In the genomic region with DNA sequence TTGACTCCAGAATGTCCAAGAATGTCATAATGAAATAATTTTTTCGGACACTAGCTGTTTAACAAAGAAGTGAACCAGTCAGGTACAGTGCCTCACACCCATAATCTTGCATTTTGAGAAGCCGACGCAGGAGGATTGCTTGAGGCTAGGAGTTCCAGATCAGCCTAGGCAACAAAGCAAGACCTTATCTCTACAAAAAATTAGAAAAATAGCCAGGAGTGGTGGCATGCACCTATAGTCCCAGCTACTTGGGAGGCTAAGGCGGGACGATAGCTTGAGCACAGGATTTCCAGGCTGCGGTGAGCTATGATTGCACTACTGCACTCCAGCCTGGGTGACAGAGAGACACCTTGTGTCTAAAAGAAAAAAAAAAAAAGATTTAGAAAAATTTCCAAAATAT, we compare ENCODE assay signal across 23 cellular contexts.
DNase-seq lines count a peak whose midpoint lies in the region; TF ChIP-seq lines count a peak whose summit lies in the region.
"Had no signal": no experiment of that assay in that cellular context is flagged by ENCODE, and none has a peak within 500 bp of the region (broad histone marks: within the 10 kb centered on the region; RNA-seq: fewer than 3 reads in every experiment).

No MANE protein-coding gene starts in this region.

- no peak overlapping the region for H3K18ac ChIP-seq in mesendoderm (ENCODE audit: low read length)

- POLR2A ChIA-PET in Caco-2 (lab: Charles Lee) = no interaction called here

- TF ChIP-seq CTCF in Caco-2 (IDR thresholded peaks at IDR 0.05; ENCODE audit: insufficient read depth in 1 of 2, low read depth in 1 of 2, low read length in 1 of 2, severe bottlenecking in 1 of 2, unreplicated experiment in 1 of 2) (no peak), HFF-Myc (IDR thresholded peaks at IDR 0.05; ENCODE audit: low read depth, low read length, missing control alignments) (peak; percentile 2), progenitor cell of endocrine pancreas (IDR thresholded peaks at IDR 0.05; ENCODE audit: unreplicated experiment) (no peak), left ventricle myocardium inferior (IDR thresholded peaks at IDR 0.05; ENCODE audit: borderline replicate concordance) (no peak)

- no CpG with 5 or more reads among the region's 6 CpGs for WGBS in mesendoderm (ENCODE audit: extremely low coverage, insufficient coverage, low lambda C conversion rate)

- H2BK120ac ChIP-seq in mesendoderm (ENCODE audit: low read depth, low read length) = peak overlapping the region; percentile 82

- no peak overlapping the region for H3K4me2 ChIP-seq in mesendoderm (ENCODE audit: low read length)
- H3K4me2 ChIP-seq: A549 had no signal

- H3K79me1 ChIP-seq in mesendoderm (ENCODE audit: low read length) = no peaks in the 10 kb centered on the region

- H3K23ac ChIP-seq in mesendoderm (ENCODE audit: low read length) = no peak overlapping the region

- H3K56ac ChIP-seq in mesendoderm (ENCODE audit: low read length) = no peak overlapping the region

- H3K4me1 ChIP-seq in Caco-2 (peaks cover 27% of the 10 kb centered on the region), mesendoderm (ENCODE audit: control insufficient read depth, low read depth, low read length) (peaks cover 4% of the 10 kb centered on the region), left ventricle myocardium inferior (peaks cover 10% of the 10 kb centered on the region)
- H3K4me1 ChIP-seq: A549 had no signal

- H3K27me3 Mint-ChIP-seq in Caco-2 (ENCODE audit: insufficient read depth, unreplicated experiment) (no peaks in the 10 kb centered on the region), progenitor cell of endocrine pancreas (no peaks in the 10 kb centered on the region)

- H3K4ac ChIP-seq in mesendoderm (ENCODE audit: low read depth, low read length) = no peak overlapping the region

- H3K36me3 ChIP-seq in Caco-2 (ENCODE audit: control insufficient read depth, insufficient read depth, low read length) (no peaks in the 10 kb centered on the region), mesendoderm (ENCODE audit: control insufficient read depth, insufficient read depth, low read length) (no peaks in the 10 kb centered on the region), left ventricle myocardium inferior (no peaks in the 10 kb centered on the region)
- H3K36me3 ChIP-seq: BLaER1 treated with 17β-estradiol and CSF1 and Interleukin-3, amounts not matched to agents 10 nM and 100 nM had no signal

- no peaks in the 10 kb centered on the region for H3K79me2 ChIP-seq in mesendoderm (ENCODE audit: control insufficient read depth, insufficient read depth, low read length)

- no peak overlapping the region for H2BK5ac ChIP-seq in mesendoderm (ENCODE audit: low read length)

- no peak overlapping the region for H3K4me3 Mint-ChIP-seq in Caco-2 (ENCODE audit: unreplicated experiment)
- H3K4me3 Mint-ChIP-seq in progenitor cell of endocrine pancreas (ENCODE audit: low read depth) = no peak overlapping the region
- H3K4me3 Mint-ChIP-seq: B cell; CD4-positive, alpha-beta T cell; CD8-positive, alpha-beta T cell had no signal

- H3K4me1 Mint-ChIP-seq in Caco-2 (ENCODE audit: low read depth, unreplicated experiment) (peaks cover 43% of the 10 kb centered on the region), progenitor cell of endocrine pancreas (ENCODE audit: low read depth) (peaks cover 41% of the 10 kb centered on the region)
- H3K4me1 Mint-ChIP-seq: B cell had no signal

- H2BK15ac ChIP-seq in mesendoderm (replicated peaks; ENCODE audit: low read depth) = no peak overlapping the region

- H4K8ac ChIP-seq in mesendoderm (ENCODE audit: low read depth, low read length) = no peak overlapping the region

- BruUV-seq in Caco-2 (replicated peaks; lab: Mats Ljungman, UMichigan) = no TSS peak

- H3K27ac Mint-ChIP-seq in Caco-2 (ENCODE audit: unreplicated experiment) (peak overlapping the region; percentile 36), progenitor cell of endocrine pancreas (peak overlapping the region; percentile 47)
- H3K27ac Mint-ChIP-seq: B cell; CD4-positive, alpha-beta T cell; CD8-positive, alpha-beta T cell had no signal

- intact Hi-C loops in Caco-2 (cut with micrococcal nuclease; ENCODE audit: unreplicated experiment) = no loop called here
- intact Hi-C loops in left ventricle myocardium inferior (cut with micrococcal nuclease) = no loop called here

- no peak overlapping the region for H3K27ac ChIP-seq in mesendoderm (ENCODE audit: low read depth, low read length)
- H3K27ac ChIP-seq in left ventricle myocardium inferior (replicated peaks) = no peak overlapping the region
- H3K27ac ChIP-seq: 22Rv1, A549, C4-2B had no signal

- CTCF ChIA-PET in Caco-2 (lab: Charles Lee) = no interaction called here

- peaks cover 7% of the 10 kb centered on the region; the same call in 1 of the 2 replicates for H3K9me3 ChIP-seq in Caco-2
- peaks cover 11% of the 10 kb centered on the region for H3K9me3 ChIP-seq in left ventricle myocardium inferior (replicated peaks)

- DNase-seq in Caco-2 (no peak), HFF-Myc (ENCODE audit: extremely low read depth, low read depth) (no peak), mesendoderm (no peak), progenitor cell of endocrine pancreas (ENCODE audit: low spot score, unreplicated experiment) (no peak), foreskin melanocyte (no peak), cortex of kidney (lab: John Stamatoyannopoulos, UW) (no peak), left ventricle myocardium inferior (no peak)
- DNase-seq: AML-193; CD4-positive, alpha-beta T cell; CD8-positive, alpha-beta T cell; DMS 273 treated with DMSO at 0.1 percent for 48 hours; DMS153; DMS53; DMS79; DND-41; EL; GDM1 had no signal

- H3K27me3 ChIP-seq in Caco-2 (replicated peaks; ENCODE audit: control insufficient read depth, insufficient read depth, low read length) (no peaks in the 10 kb centered on the region), mesendoderm (ENCODE audit: insufficient read depth, low read length, poor library complexity) (no peaks in the 10 kb centered on the region), left ventricle myocardium inferior (ENCODE audit: low read depth) (no peaks in the 10 kb centered on the region)
- H3K27me3 ChIP-seq: BLaER1 treated with 17β-estradiol and CSF1 and Interleukin-3, amounts not matched to agents 10 nM and 100 nM had no signal

- H2AK5ac ChIP-seq in mesendoderm (ENCODE audit: low read length) = no peak overlapping the region

- H3K36me3 Mint-ChIP-seq in Caco-2 (ENCODE audit: insufficient read depth, unreplicated experiment) (peaks cover 6% of the 10 kb centered on the region), progenitor cell of endocrine pancreas (ENCODE audit: insufficient read depth) (peaks cover 7% of the 10 kb centered on the region)
- H3K36me3 Mint-ChIP-seq: CD8-positive, alpha-beta T cell had no signal

- H3K9me3 Mint-ChIP-seq in Caco-2 (ENCODE audit: unreplicated experiment) = peaks cover 23% of the 10 kb centered on the region
- H3K9me3 Mint-ChIP-seq in progenitor cell of endocrine pancreas (ENCODE audit: low read depth) = peaks cover 10% of the 10 kb centered on the region

- no peak overlapping the region for H3K9ac ChIP-seq in mesendoderm (ENCODE audit: low read length)
- H3K9ac ChIP-seq: BLaER1 treated with 17β-estradiol and CSF1 and Interleukin-3, amounts not matched to agents 10 nM and 100 nM had no signal

- H4K5ac ChIP-seq in mesendoderm (ENCODE audit: low read length) = no peak overlapping the region

- H3K4me3 ChIP-seq in Caco-2 (ENCODE audit: low read depth, low read length) (no peak overlapping the region), HFF-Myc (replicated peaks; ENCODE audit: low read depth, low read length) (no peak overlapping the region), mesendoderm (ENCODE audit: low read length) (no peak overlapping the region), left ventricle myocardium inferior (no peak overlapping the region)
- H3K4me3 ChIP-seq: A549; BLaER1 treated with 17β-estradiol and CSF1 and Interleukin-3, amounts not matched to agents 10 nM and 100 nM; GM12878 had no signal
